In genomic region chr3:93973160-93974126, GRCh38 we compare ENCODE assay signal across 1 cellular context.
TF ChIP-seq lines count a peak whose summit lies in the region.

Gene PROS1 (minus strand): TSS chr3:93973896. CDS start chr3:93973749, 147 bp downstream.

TF ChIP-seq in K562, 482 proteins besides CTCF, POLR2A, EP300 and RAD21 (continued from another document and continues in another):
- TF ChIP-seq ZBTB34 (CRISPR knock-in tag; IDR thresholded peaks at IDR 0.05) (no peak), IRF2 (CRISPR knock-in tag; IDR thresholded peaks at IDR 0.05) (no peak), HMGN3 (IDR thresholded peaks at IDR 0.05; ENCODE audit: borderline replicate concordance, extremely low read depth, insufficient read length, low read depth, low read length) (peak; percentile 56), NFATC3 (IDR thresholded peaks at IDR 0.05) (peak; percentile 39; the same call in 1 of the 2 replicates), POLR3G (IDR thresholded peaks at IDR 0.05; ENCODE audit: extremely low read depth, insufficient read length, insufficient replicate concordance) (no peak), ZC3H8 (IDR thresholded peaks at IDR 0.05) (no peak), NCOA4 (IDR thresholded peaks at IDR 0.05; ENCODE audit: partially characterized antibody) (no peak), NFXL1 (CRISPR knock-in tag; IDR thresholded peaks at IDR 0.05) (no peak), ZNF717 (CRISPR knock-in tag; IDR thresholded peaks at IDR 0.05) (no peak), MLX (CRISPR knock-in tag; conservative IDR thresholded peaks at IDR 0.05) (no peak), SMAD2 (IDR thresholded peaks at IDR 0.05; ENCODE audit: low read depth, low read length) (no peak), BCL6 (CRISPR knock-in tag; IDR thresholded peaks at IDR 0.05) (no peak), NBN (IDR thresholded peaks at IDR 0.05; ENCODE audit: low read depth) (no peak), TFAM (CRISPR knock-in tag; conservative IDR thresholded peaks at IDR 0.05) (no peak), ZZZ3 (IDR thresholded peaks at IDR 0.05) (no peak), NR3C1 (CRISPR knock-in tag; IDR thresholded peaks at IDR 0.05) (no peak), PREB (CRISPR knock-in tag; IDR thresholded peaks at IDR 0.05) (no peak), NFE2 (IDR thresholded peaks at IDR 0.05; ENCODE audit: low read depth) (no peak), SIN3B (IDR thresholded peaks at IDR 0.05; ENCODE audit: low read depth) (no peak), TFAP4 (CRISPR knock-in tag; IDR thresholded peaks at IDR 0.05; ENCODE audit: borderline replicate concordance) (peak; percentile 54; the same call in 1 of the 2 replicates), FOXK1 (CRISPR knock-in tag; IDR thresholded peaks at IDR 0.05; ENCODE audit: borderline replicate concordance) (no peak), TOE1 (IDR thresholded peaks at IDR 0.05; ENCODE audit: borderline replicate concordance) (no peak), TOE1 (CRISPR knock-in tag; IDR thresholded peaks at IDR 0.05; ENCODE audit: borderline replicate concordance, low read depth) (no peak), PHF8 (IDR thresholded peaks at IDR 0.05; ENCODE audit: borderline replicate concordance, low read length) (peak; percentile 80; the same call in 1 of the 2 replicates), ESRRA (IDR thresholded peaks at IDR 0.05; ENCODE audit: borderline replicate concordance, low read depth) (peak; percentile 39; the same call in 1 of the 2 replicates), TAF15 (IDR thresholded peaks at IDR 0.05; ENCODE audit: low read depth, low read length) (no peak), HIVEP1 (CRISPR knock-in tag; IDR thresholded peaks at IDR 0.05) (no peak), THRAP3 (IDR thresholded peaks at IDR 0.05; ENCODE audit: borderline replicate concordance) (no peak), STAG1 (CRISPR knock-in tag; IDR thresholded peaks at IDR 0.05; ENCODE audit: borderline replicate concordance) (no peak), CREM (IDR thresholded peaks at IDR 0.05; ENCODE audit: low read depth) (peak; percentile 64), EGR1 (conservative IDR thresholded peaks at IDR 0.05) (peak; percentile 75), NR2C2 (CRISPR knock-in tag; IDR thresholded peaks at IDR 0.05) (no peak), NR2C2 (tag; IDR thresholded peaks at IDR 0.05) (no peak), ZNF561 (CRISPR knock-in tag; conservative IDR thresholded peaks at IDR 0.05) (no peak), POLR3A (IDR thresholded peaks at IDR 0.05; ENCODE audit: borderline replicate concordance, extremely low read depth, insufficient read depth, insufficient read length) (no peak), TSC22D4 (tag; IDR thresholded peaks at IDR 0.05) (no peak)
- TF ChIP-seq, protein P1, sequence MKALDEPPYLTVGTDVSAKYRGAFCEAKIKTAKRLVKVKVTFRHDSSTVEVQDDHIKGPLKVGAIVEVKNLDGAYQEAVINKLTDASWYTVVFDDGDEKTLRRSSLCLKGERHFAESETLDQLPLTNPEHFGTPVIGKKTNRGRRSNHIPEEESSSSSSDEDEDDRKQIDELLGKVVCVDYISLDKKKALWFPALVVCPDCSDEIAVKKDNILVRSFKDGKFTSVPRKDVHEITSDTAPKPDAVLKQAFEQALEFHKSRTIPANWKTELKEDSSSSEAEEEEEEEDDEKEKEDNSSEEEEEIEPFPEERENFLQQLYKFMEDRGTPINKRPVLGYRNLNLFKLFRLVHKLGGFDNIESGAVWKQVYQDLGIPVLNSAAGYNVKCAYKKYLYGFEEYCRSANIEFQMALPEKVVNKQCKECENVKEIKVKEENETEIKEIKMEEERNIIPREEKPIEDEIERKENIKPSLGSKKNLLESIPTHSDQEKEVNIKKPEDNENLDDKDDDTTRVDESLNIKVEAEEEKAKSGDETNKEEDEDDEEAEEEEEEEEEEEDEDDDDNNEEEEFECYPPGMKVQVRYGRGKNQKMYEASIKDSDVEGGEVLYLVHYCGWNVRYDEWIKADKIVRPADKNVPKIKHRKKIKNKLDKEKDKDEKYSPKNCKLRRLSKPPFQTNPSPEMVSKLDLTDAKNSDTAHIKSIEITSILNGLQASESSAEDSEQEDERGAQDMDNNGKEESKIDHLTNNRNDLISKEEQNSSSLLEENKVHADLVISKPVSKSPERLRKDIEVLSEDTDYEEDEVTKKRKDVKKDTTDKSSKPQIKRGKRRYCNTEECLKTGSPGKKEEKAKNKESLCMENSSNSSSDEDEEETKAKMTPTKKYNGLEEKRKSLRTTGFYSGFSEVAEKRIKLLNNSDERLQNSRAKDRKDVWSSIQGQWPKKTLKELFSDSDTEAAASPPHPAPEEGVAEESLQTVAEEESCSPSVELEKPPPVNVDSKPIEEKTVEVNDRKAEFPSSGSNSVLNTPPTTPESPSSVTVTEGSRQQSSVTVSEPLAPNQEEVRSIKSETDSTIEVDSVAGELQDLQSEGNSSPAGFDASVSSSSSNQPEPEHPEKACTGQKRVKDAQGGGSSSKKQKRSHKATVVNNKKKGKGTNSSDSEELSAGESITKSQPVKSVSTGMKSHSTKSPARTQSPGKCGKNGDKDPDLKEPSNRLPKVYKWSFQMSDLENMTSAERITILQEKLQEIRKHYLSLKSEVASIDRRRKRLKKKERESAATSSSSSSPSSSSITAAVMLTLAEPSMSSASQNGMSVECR (CRISPR knock-in tag; IDR thresholded peaks at IDR 0.05), result no peak
- TF ChIP-seq, protein P2, sequence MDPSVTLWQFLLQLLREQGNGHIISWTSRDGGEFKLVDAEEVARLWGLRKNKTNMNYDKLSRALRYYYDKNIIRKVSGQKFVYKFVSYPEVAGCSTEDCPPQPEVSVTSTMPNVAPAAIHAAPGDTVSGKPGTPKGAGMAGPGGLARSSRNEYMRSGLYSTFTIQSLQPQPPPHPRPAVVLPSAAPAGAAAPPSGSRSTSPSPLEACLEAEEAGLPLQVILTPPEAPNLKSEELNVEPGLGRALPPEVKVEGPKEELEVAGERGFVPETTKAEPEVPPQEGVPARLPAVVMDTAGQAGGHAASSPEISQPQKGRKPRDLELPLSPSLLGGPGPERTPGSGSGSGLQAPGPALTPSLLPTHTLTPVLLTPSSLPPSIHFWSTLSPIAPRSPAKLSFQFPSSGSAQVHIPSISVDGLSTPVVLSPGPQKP (CRISPR knock-in tag; IDR thresholded peaks at IDR 0.05), result no peak
- TF ChIP-seq, protein P3, sequence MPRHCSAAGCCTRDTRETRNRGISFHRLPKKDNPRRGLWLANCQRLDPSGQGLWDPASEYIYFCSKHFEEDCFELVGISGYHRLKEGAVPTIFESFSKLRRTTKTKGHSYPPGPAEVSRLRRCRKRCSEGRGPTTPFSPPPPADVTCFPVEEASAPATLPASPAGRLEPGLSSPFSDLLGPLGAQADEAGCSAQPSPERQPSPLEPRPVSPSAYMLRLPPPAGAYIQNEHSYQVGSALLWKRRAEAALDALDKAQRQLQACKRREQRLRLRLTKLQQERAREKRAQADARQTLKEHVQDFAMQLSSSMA (CRISPR knock-in tag; IDR thresholded peaks at IDR 0.05), result no peak
- TF ChIP-seq, protein P4, sequence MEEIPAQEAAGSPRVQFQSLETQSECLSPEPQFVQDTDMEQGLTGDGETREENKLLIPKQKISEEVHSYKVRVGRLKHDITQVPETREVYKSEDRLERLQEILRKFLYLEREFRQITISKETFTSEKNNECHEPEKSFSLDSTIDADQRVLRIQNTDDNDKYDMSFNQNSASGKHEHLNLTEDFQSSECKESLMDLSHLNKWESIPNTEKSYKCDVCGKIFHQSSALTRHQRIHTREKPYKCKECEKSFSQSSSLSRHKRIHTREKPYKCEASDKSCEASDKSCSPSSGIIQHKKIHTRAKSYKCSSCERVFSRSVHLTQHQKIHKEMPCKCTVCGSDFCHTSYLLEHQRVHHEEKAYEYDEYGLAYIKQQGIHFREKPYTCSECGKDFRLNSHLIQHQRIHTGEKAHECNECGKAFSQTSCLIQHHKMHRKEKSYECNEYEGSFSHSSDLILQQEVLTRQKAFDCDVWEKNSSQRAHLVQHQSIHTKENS (CRISPR knock-in tag; IDR thresholded peaks at IDR 0.05), result no peak
- TF ChIP-seq, protein P5, sequence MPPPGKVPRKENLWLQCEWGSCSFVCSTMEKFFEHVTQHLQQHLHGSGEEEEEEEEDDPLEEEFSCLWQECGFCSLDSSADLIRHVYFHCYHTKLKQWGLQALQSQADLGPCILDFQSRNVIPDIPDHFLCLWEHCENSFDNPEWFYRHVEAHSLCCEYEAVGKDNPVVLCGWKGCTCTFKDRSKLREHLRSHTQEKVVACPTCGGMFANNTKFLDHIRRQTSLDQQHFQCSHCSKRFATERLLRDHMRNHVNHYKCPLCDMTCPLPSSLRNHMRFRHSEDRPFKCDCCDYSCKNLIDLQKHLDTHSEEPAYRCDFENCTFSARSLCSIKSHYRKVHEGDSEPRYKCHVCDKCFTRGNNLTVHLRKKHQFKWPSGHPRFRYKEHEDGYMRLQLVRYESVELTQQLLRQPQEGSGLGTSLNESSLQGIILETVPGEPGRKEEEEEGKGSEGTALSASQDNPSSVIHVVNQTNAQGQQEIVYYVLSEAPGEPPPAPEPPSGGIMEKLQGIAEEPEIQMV (tag; conservative IDR thresholded peaks at IDR 0.05; ENCODE audit: low read depth), result no peak
- TF ChIP-seq, protein P6, sequence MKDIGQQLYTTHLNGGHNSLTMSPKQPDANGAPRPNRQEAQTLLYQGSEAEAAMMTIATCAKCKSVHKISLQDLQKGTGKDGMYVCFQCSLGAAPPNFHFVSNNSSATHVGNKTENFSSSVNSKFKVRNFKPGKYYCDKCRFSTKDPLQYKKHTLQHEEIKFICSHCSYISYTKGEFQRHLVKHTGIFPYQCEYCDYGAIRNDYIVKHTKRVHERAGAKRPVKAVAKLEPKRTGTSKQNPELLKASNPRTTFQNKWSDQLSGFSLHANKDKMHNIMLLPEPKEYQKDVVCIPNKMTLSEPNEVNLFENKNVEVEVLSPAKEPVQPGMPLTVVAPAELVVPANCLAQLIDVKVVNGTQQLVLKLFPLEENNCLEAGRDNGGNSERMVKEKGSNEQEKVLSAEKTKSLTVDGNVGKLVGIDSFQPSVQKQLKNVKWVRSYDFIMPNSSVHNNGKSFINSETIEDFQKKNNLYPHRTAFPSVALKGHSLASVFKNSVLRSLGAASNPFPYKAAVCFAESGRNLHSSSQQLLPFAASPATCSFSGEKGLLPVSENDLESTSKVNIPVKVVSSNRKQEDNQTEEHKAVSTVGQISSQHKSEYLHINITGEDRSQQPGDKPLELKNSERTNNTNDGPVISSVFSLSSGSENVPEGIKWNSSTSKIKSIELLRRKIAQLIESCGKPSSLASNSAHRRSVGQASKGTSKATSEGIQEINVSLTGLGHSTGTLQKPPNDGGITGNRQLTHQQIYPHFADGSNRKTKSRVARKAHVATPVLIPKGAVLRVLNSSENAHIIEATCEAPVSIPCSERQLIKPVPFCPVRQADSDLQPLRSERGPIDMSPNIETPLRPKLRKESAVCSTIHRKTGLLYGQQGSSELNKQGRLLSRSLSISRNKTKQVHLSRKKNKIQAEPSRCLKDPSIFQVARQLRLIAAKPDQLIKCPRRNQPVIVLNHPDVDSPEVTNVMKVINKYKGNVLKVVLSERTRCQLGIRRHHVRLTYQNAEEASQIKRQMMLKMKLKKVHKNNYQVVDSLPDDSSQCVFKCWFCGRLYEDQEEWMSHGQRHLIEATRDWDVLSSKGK (CRISPR knock-in tag; IDR thresholded peaks at IDR 0.05), result no peak
- TF ChIP-seq, protein P7, sequence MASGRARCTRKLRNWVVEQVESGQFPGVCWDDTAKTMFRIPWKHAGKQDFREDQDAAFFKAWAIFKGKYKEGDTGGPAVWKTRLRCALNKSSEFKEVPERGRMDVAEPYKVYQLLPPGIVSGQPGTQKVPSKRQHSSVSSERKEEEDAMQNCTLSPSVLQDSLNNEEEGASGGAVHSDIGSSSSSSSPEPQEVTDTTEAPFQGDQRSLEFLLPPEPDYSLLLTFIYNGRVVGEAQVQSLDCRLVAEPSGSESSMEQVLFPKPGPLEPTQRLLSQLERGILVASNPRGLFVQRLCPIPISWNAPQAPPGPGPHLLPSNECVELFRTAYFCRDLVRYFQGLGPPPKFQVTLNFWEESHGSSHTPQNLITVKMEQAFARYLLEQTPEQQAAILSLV (tag; IDR thresholded peaks at IDR 0.05), result no peak
- TF ChIP-seq, protein P8, sequence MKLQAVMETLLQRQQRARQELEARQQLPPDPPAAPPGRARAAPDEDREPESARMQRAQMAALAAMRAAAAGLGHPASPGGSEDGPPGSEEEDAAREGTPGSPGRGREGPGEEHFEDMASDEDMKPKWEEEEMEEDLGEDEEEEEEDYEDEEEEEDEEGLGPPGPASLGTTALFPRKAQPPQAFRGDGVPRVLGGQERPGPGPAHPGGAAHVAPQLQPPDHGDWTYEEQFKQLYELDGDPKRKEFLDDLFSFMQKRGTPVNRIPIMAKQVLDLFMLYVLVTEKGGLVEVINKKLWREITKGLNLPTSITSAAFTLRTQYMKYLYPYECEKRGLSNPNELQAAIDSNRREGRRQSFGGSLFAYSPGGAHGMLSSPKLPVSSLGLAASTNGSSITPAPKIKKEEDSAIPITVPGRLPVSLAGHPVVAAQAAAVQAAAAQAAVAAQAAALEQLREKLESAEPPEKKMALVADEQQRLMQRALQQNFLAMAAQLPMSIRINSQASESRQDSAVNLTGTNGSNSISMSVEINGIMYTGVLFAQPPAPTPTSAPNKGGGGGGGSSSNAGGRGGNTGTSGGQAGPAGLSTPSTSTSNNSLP (IDR thresholded peaks at IDR 0.05; ENCODE audit: borderline replicate concordance, low read depth, low read length), result 0 out of 2 replicates have a peak, but pooled peaks have one; percentile 9
